In genomic region chr17:32143525-32143865, GRCh38 we compare ENCODE assay signal across 8 cellular contexts. TPM values are rescaled to one million over a fixed set of nuclear protein-coding genes. Genes with fewer than 3 reads are reported as not detected.
DNase-seq lines count a peak whose midpoint lies in the region; ATAC-seq, FAIRE-seq and TF ChIP-seq lines count a peak whose summit lies in the region.

No MANE protein-coding gene starts in this region.

- ATAC-seq in left cardiac atrium (no peak), GM12878 (no peak), HG03460 (IDR thresholded peaks at IDR 0.05; ENCODE audit: unreplicated experiment) (no peak), HG03378 (IDR thresholded peaks at IDR 0.05; ENCODE audit: unreplicated experiment) (no peak)

- DNase-seq in right atrium auricular region (ENCODE audit: low spot score), result no peak
- DNase-seq in left cardiac atrium, result no peak
- no peak for DNase-seq in GM12878 (ENCODE audit: low read depth, low spot score)
- no peak for DNase-seq in mesendoderm
- DNase-seq in kidney glomerular epithelial cell (lab: John Stamatoyannopoulos, UW), result no peak
- DNase-seq in stimulated activated CD8-positive, alpha-beta memory T cell treated with anti-CD3 and anti-CD28 coated beads, Interleukin-4, amount 100 ng/mL, for 48 hours, result no peak

- H3K36me3 ChIP-seq in right atrium auricular region (no peaks in the 10 kb centered on the region), GM12878 (ENCODE audit: control insufficient read depth in 2 of 2, insufficient read depth in 2 of 2, low read length in 1 of 2) (no peaks in the 10 kb centered on the region; a peak in 1 of 4 replicates), mesendoderm (ENCODE audit: control insufficient read depth, insufficient read depth, low read length) (no peaks in the 10 kb centered on the region)

- intact Hi-C loops in left cardiac atrium (cut with DNase I) (no loop called here), GM12878 (cut with micrococcal nuclease; ENCODE audit: unreplicated experiment) (no loop called here)

- peaks cover 4% of the 10 kb centered on the region for H3K79me1 ChIP-seq in mesendoderm (ENCODE audit: low read length)

- RAD21 ChIA-PET in GM12878 (lab: Charles Lee; ENCODE audit: unreplicated experiment), result no interaction called here

- H2BK120ac ChIP-seq in mesendoderm (ENCODE audit: low read depth, low read length), result no peak overlapping the region

- peak overlapping the region; percentile 70 for H3K4me2 ChIP-seq in GM12878 (ENCODE audit: control insufficient read depth, insufficient read depth)
- peak overlapping the region; percentile 31 for H3K4me2 ChIP-seq in mesendoderm (ENCODE audit: low read length)

- H2BK5ac ChIP-seq in mesendoderm (ENCODE audit: low read length), result no peak overlapping the region

- TF ChIP-seq EP300 in GM12878 (IDR thresholded peaks at IDR 0.05; ENCODE audit: borderline replicate concordance in 1 of 2, control insufficient read depth in 1 of 2, low read depth in 2 of 2, low read length in 2 of 2), result no peak

- H3K27ac ChIP-seq in right atrium auricular region, result peak overlapping the region; percentile 93 to 95
- H3K27ac ChIP-seq in GM12878 (ENCODE audit: control insufficient read depth, insufficient read depth), result no peak overlapping the region
- no peak overlapping the region for H3K27ac ChIP-seq in mesendoderm (ENCODE audit: low read depth, low read length)

- no peak for FAIRE-seq in GM12878 (lab: Jason Lieb, UNC)

- H4K5ac ChIP-seq in mesendoderm (ENCODE audit: low read length), result no peak overlapping the region

- H2AK5ac ChIP-seq in mesendoderm (ENCODE audit: low read length), result no peak overlapping the region

- no peak overlapping the region for H2AFZ ChIP-seq in GM12878 (ENCODE audit: control insufficient read depth, low read depth, low read length)

- H4K20me1 ChIP-seq in GM12878 (ENCODE audit: control insufficient read depth, insufficient read depth), result no peaks in the 10 kb centered on the region

- BruUV-seq in GM12878 (replicated peaks; lab: Mats Ljungman, UMichigan), result TSS peak; percentile 71

- H2BK15ac ChIP-seq in mesendoderm (replicated peaks; ENCODE audit: low read depth), result no peak overlapping the region

- TF ChIP-seq CTCF in right atrium auricular region (IDR thresholded peaks at IDR 0.05) (no peak), GM12878 (IDR thresholded peaks at IDR 0.05 in 2 of 3, conservative IDR thresholded peaks at IDR 0.05 in 1 of 3; ENCODE audit: control insufficient read depth in 2 of 3, extremely low read depth in 1 of 3, insufficient read depth in 1 of 3, low read depth in 3 of 3, low read length in 3 of 3) (no peak)

- WGBS in GM12878 (ENCODE audit: insufficient coverage, insufficient replicate concordance, low lambda C conversion rate, missing lambda C conversion rate), result 68% methylated on average over 6 of the region's 6 CpGs
- WGBS in mesendoderm (ENCODE audit: extremely low coverage, insufficient coverage, low lambda C conversion rate), result no CpG with 5 or more reads among the region's 6 CpGs

- TF ChIP-seq POLR2A in GM12878 (IDR thresholded peaks at IDR 0.05; ENCODE audit: low read depth, low read length), result no peak

- H3K9me3 ChIP-seq in right atrium auricular region (no peaks in the 10 kb centered on the region), GM12878 (replicated peaks; ENCODE audit: control insufficient read depth, insufficient read depth, low read length) (no peaks in the 10 kb centered on the region)

- no peak overlapping the region for H3K56ac ChIP-seq in mesendoderm (ENCODE audit: low read length)

- peak overlapping the region; percentile 83 for H3K9ac ChIP-seq in GM12878 (ENCODE audit: control insufficient read depth, insufficient read depth, low read length)
- peak overlapping the region; percentile 38 for H3K9ac ChIP-seq in mesendoderm (ENCODE audit: low read length)

- no peak overlapping the region for H3K4ac ChIP-seq in mesendoderm (ENCODE audit: low read depth, low read length)

- no peak for TF ChIP-seq RAD21 in GM12878 (IDR thresholded peaks at IDR 0.05; ENCODE audit: insufficient read depth, low read depth, low read length)

- H3K79me2 ChIP-seq in GM12878 (ENCODE audit: control insufficient read depth, insufficient read depth, low read length) (peaks cover 33% of the 10 kb centered on the region), mesendoderm (ENCODE audit: control insufficient read depth, insufficient read depth, low read length) (peaks cover 3% of the 10 kb centered on the region)

- H3K4me3 ChIP-seq in right atrium auricular region (peak overlapping the region; percentile 89 to 96), GM12878 (peak overlapping the region; percentile 95), mesendoderm (ENCODE audit: low read length) (no peak overlapping the region)

- H3K18ac ChIP-seq in mesendoderm (ENCODE audit: low read length), result no peak overlapping the region

- CTCF ChIA-PET in GM12878 (lab: Yijun Ruan, JAX), result no interaction called here

- POLR2A ChIA-PET in GM12878 (lab: Charles Lee), result interaction anchor here (0.6 to 1.8 kb wide), 4 partner anchors 15 to 175 kb away, joined by 3 to 6 read pairs (median 5); partner anchors contain the start of gene LRRC37B

- SMC1A ChIA-PET in GM12878 (lab: Charles Lee; ENCODE audit: uncharacterized antibody, unreplicated experiment), result no interaction called here

- no peak overlapping the region for H4K8ac ChIP-seq in mesendoderm (ENCODE audit: low read depth, low read length)

- no peak overlapping the region for H3K23ac ChIP-seq in mesendoderm (ENCODE audit: low read length)

- H3K4me1 ChIP-seq in right atrium auricular region, result peaks cover 0 to 44% of the 10 kb centered on the region in 2 donors
- H3K4me1 ChIP-seq in GM12878 (ENCODE audit: control insufficient read depth, insufficient read depth, low read length), result peaks cover 4% of the 10 kb centered on the region
- no peaks in the 10 kb centered on the region for H3K4me1 ChIP-seq in mesendoderm (ENCODE audit: control insufficient read depth, low read depth, low read length)

- in situ Hi-C loops in GM12878 (cut with MboI), result loop anchor here (5.0 kb wide), 1 partner anchor 136 kb away; the partner anchor contains the start of gene LRRC37B

- H3K27me3 ChIP-seq in right atrium auricular region (no peaks in the 10 kb centered on the region), GM12878 (replicated peaks in 1 of 2; ENCODE audit: control insufficient read depth in 2 of 2, insufficient read depth in 2 of 2, low read length in 1 of 2) (no peaks in the 10 kb centered on the region), mesendoderm (ENCODE audit: insufficient read depth, low read length, poor library complexity) (no peaks in the 10 kb centered on the region)

TF ChIP-seq in GM12878, 131 proteins besides CTCF, POLR2A, EP300 and RAD21 (continues in another document):
- TF ChIP-seq FOXM1 (IDR thresholded peaks at IDR 0.05; ENCODE audit: low read depth, low read length), result no peak
- no peak for TF ChIP-seq ZBTB4 (CRISPR knock-in tag; IDR thresholded peaks at IDR 0.05)
- no peak for TF ChIP-seq HDAC6 (IDR thresholded peaks at IDR 0.05; ENCODE audit: unreplicated experiment)

RNA-seq across cellular contexts. Expression of gene RHOT1, which starts 1.2 kb away (rescaled TPM):
- total RNA-seq in right atrium auricular region, result 10 to 100 TPM; 39.6 to 51.0 TPM
- total RNA-seq in left cardiac atrium, result 10 to 100 TPM; 47.2 to 48.9 TPM
- total RNA-seq in GM12878 (2013; cell fraction: nucleolus; rRNA removed), result 87.0 and 88.0 TPM in 2 replicates
- 20.5 and 29.8 TPM in 2 replicates for total RNA-seq in GM12878 (2014; rRNA removed)
- 26.5 and 30.8 TPM in 2 replicates for total RNA-seq in GM12878 (2014; rRNA removed; fragmentation: Illumina TruSeq; extraction: Trizol)
- total RNA-seq in GM12878 (2021), result 16.5 and 16.8 TPM in 2 replicates
- polyA plus RNA-seq in GM12878 (2011; ENCODE audit: low read depth), result 9.1 TPM
- polyA plus RNA-seq in GM12878 (2011; rRNA removed), result 68.2 and 111 TPM in 2 replicates
- polyA plus RNA-seq in GM12878 (2011; cell fraction: cytosol; rRNA removed), result 25.1 and 35.3 TPM in 2 replicates
- 30.3 and 31.3 TPM in 2 replicates for polyA plus RNA-seq in GM12878 (2011; cell fraction: nucleus; rRNA removed)
- polyA plus RNA-seq in GM12878 (2012), result 10.0 and 18.1 TPM in 2 replicates
- polyA plus RNA-seq in GM12878 (2014; fragmentation: Illumina TruSeq; extraction: Trizol), result 25.0 and 29.3 TPM in 2 replicates
- polyA plus RNA-seq in GM12878 (2014; fragmentation: Nextera tagmentation; extraction: Ambion mirVana), result 10 to 100 TPM; 13.3 to 14.1 TPM
- polyA plus RNA-seq in GM12878 (2014; rRNA removed), result 13.8 and 17.7 TPM in 2 replicates
- 10 to 100 TPM; 25.7 to 27.1 TPM for polyA plus RNA-seq in GM12878 (2016; fragmentation: Nextera tagmentation; extraction: Ambion mirVana)
- polyA minus RNA-seq in GM12878 (2011; rRNA and poly(A)+ RNA removed), result 31.3 and 48.3 TPM in 2 replicates
- polyA minus RNA-seq in GM12878 (2011; cell fraction: cytosol; rRNA and poly(A)+ RNA removed), result 16.3 and 23.5 TPM in 2 replicates
- polyA minus RNA-seq in GM12878 (2011; cell fraction: nucleus; rRNA and poly(A)+ RNA removed), result 25.8 and 33.3 TPM in 2 replicates
- polyA plus RNA-seq in mesendoderm (2013, experiment 1 of 2), result 20.1 TPM
- polyA plus RNA-seq in mesendoderm (2013, experiment 2 of 2), result 20.8 TPM

Comparison
In these comparisons a context has a peak if more than half of its experiments do, and no peak if none do; other contexts are left out.
1. H3K27ac ChIP-seq: peak in right atrium auricular region (2 of 2); none in GM12878 (single experiment) and mesendoderm (single experiment).